ENCODE assay signal across 14 cellular contexts in the genomic region with DNA sequence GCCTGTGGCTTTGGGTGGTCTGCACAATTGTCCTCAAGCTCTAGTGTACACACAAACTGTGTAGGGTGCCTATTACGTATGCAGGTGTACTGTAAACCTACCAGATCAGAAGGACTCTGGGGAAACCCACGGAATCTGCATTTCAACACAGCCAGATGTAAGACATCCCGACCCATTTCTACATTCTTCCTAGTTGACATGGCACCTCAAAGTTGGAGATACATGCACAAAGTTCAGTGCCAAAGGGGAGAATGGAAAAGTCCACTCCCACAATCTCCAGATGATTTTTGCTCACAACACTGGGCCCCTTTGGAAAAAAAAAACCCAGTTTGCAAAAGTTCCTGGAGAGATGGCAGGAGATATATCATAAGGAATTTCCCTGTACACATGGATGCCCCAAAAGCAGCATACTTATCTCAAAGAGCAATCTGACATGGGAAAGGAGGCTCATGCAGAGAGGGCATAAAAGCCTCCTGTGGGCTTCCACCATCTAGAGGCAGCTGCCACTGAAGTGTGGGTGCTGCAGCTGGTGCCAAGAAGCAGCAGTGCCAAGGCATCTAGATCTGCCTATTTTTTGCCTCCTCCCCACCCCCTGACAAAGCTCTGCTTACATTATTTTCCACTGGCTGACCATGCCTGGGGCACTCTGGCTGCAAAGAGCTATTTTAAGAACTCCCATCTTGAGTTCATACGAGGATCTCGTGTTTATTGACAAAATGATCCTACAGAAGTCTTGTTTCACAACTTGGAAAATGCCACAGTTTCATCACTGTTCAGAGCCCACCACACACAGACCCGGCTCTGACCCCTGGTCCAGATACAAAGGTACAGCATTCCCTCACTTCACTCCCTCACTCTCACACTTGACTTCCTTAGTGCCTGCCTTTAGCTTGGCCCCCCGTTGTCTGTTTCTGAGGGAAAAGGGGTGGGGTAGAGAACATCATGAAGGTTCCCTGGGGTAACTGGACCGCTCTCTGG. TPM values are rescaled to one million over a fixed set of nuclear protein-coding genes. Genes with fewer than 3 reads are reported as not detected.
DNase-seq lines count a peak whose midpoint lies in the region; ATAC-seq and TF ChIP-seq lines count a peak whose summit lies in the region.
"Had no signal": no experiment of that assay in that cellular context is flagged by ENCODE, and none has a peak within 500 bp of the region (broad histone marks: within the 10 kb centered on the region; RNA-seq: fewer than 3 reads in every experiment).

No MANE protein-coding gene starts in this region.

- BruUV-seq in IMR-90 (replicated peaks; lab: Mats Ljungman, UMichigan) = no TSS peak

- no peak overlapping the region; the same call in 2 of the 3 replicates for H2BK15ac ChIP-seq in IMR-90 (ENCODE audit: low read depth, low read length)

- H3K9ac ChIP-seq in IMR-90 (ENCODE audit: low read depth, low read length) = no peak overlapping the region

- H3K18ac ChIP-seq in IMR-90 (ENCODE audit: low read depth, low read length) = peak overlapping the region; percentile 2

- dilution Hi-C loops in IMR-90 (cut with HindIII; ENCODE audit: low sequenced_read_pairs, unreplicated experiment) = no loop called here

- H3K27me3 ChIP-seq in IMR-90 (ENCODE audit: control insufficient read depth, insufficient read depth, low read length) (no peaks in the 10 kb centered on the region), testis (no peaks in the 10 kb centered on the region)
- H3K27me3 ChIP-seq: tibial nerve had no signal

- H4K20me1 ChIP-seq in IMR-90 (ENCODE audit: insufficient read depth, low read length) = no peaks in the 10 kb centered on the region

- H2AK5ac ChIP-seq in IMR-90 (ENCODE audit: low read depth, low read length) = no peak overlapping the region

- TF ChIP-seq RAD21 in IMR-90 (IDR thresholded peaks at IDR 0.05; ENCODE audit: low read length) = no peak

- no peak overlapping the region for H3K56ac ChIP-seq in IMR-90 (ENCODE audit: extremely low read depth, insufficient read depth, low read length)

- H3K4me3 ChIP-seq in AG09309 (ENCODE audit: control insufficient read depth, low read depth, low read length) (no peak overlapping the region), IMR-90 (ENCODE audit: insufficient read depth, low read depth, low read length) (no peak overlapping the region), fibroblast of villous mesenchyme (ENCODE audit: low read depth, low read length) (no peak overlapping the region), testis (no peak overlapping the region)
- H3K4me3 ChIP-seq: tibial nerve had no signal

- no peak overlapping the region; the same call in 1 of the 2 replicates for H4K91ac ChIP-seq in IMR-90 (ENCODE audit: insufficient read depth, low read depth, low read length)

- TF ChIP-seq POLR2A in IMR-90 (IDR thresholded peaks at IDR 0.05; ENCODE audit: low read depth, low read length) = no peak
- no peak for TF ChIP-seq POLR2A in testis (IDR thresholded peaks at IDR 0.05)

- peak overlapping the region; percentile 39 for H2AFZ ChIP-seq in IMR-90 (replicated peaks; ENCODE audit: low read length, poor library complexity)

- H3K9me1 ChIP-seq in IMR-90 (ENCODE audit: insufficient read depth, low read length) = no peaks in the 10 kb centered on the region; the same call in 1 of the 2 replicates

- intact Hi-C loops in IMR-90 (cut with micrococcal nuclease) (no loop called here), testis (cut with DNase I; ENCODE audit: low total_unique reads) (no loop called here)

- no peak overlapping the region for H3K23ac ChIP-seq in IMR-90 (ENCODE audit: low read depth, low read length)

- 27% methylated on average over 3 of the region's 8 CpGs; no CpG with 5 or more reads in 1 of the 2 experiments for WGBS in IMR-90 (ENCODE audit: extremely low coverage in 2 of 2, insufficient read length in 1 of 2), 2 experiments
- 75 to 77% methylated on average over 8 of the region's 8 CpGs for WGBS in testis, 2 donors

- CTCF ChIA-PET in IMR-90 (lab: Yijun Ruan, JAX) = no interaction called here

- no peak overlapping the region for H2BK20ac ChIP-seq in IMR-90 (ENCODE audit: low read depth, low read length)

- H3K27ac ChIP-seq in IMR-90 (ENCODE audit: insufficient read depth, low read length) (peak overlapping the region; percentile 8; the same call in 1 of the 2 replicates), testis (no peak overlapping the region)
- H3K27ac ChIP-seq: tibial nerve had no signal

- H3K9me3 ChIP-seq in IMR-90 (ENCODE audit: control insufficient read depth, insufficient read depth, low read length) (no peaks in the 10 kb centered on the region), testis (no peaks in the 10 kb centered on the region)
- H3K9me3 ChIP-seq: tibial nerve had no signal

- POLR2A ChIA-PET in IMR-90 (lab: Charles Lee; ENCODE audit: unreplicated experiment) = no interaction called here

- H4K8ac ChIP-seq in IMR-90 (ENCODE audit: low read depth in 2 of 2, low read length in 2 of 2) = no peak overlapping the region; a peak in 1 of 4 replicates

- H3K4ac ChIP-seq in IMR-90 (ENCODE audit: low read depth, low read length) = no peak overlapping the region

- no peak overlapping the region; the same call in 1 of the 2 replicates for H3K14ac ChIP-seq in IMR-90 (replicated peaks; ENCODE audit: low read depth, low read length)

- peak overlapping the region; percentile 55 for H3K4me2 ChIP-seq in IMR-90 (ENCODE audit: low read depth, low read length)

- in situ Hi-C loops in IMR-90 (cut with MboI; ENCODE audit: low sequenced_read_pairs) = no loop called here

- no peak overlapping the region for H2AK9ac ChIP-seq in IMR-90 (replicated peaks; ENCODE audit: low read depth, low read length, poor library complexity)

- H4K5ac ChIP-seq in IMR-90 (ENCODE audit: low read depth, low read length) = no peak overlapping the region; the same call in 1 of the 2 replicates

- DNase-seq in AG09309 (ENCODE audit: low read depth) (peak; percentile 55), IMR-90 (peak; percentile 71), fibroblast of villous mesenchyme (ENCODE audit: low read depth) (peak; percentile 74), omental fat pad (ENCODE audit: low spot score) (no peak), testis (no peak), DMS53 (lab: John Stamatoyannopoulos, UW) (no peak), germinal center (ENCODE audit: low spot score) (no peak)
- DNase-seq: activated naive CD4-positive, alpha-beta T cell treated with anti-CD3 and anti-CD28 coated beads for 36 hours; C1 segment of cervical spinal cord; DND-41; NCI-H1105 treated with DMSO at 0.1 percent for 48 hours had no signal

- H2BK120ac ChIP-seq in IMR-90 (ENCODE audit: low read depth, low read length) = no peak overlapping the region; the same call in 1 of the 2 replicates

- ATAC-seq in IMR-90 (ENCODE audit: low read depth) (peak; percentile 83), omental fat pad (ENCODE audit: low FRiP score) (peak; percentile 32), GM21367 (IDR thresholded peaks at IDR 0.05; ENCODE audit: unreplicated experiment) (no peak)

- H3K79me1 ChIP-seq in IMR-90 (ENCODE audit: low read depth in 1 of 2, low read length in 2 of 2) = no peaks in the 10 kb centered on the region

- no peak overlapping the region for H2BK5ac ChIP-seq in IMR-90 (ENCODE audit: low read depth, low read length, poor library complexity, severe bottlenecking)

- H3K4me1 ChIP-seq in IMR-90 (ENCODE audit: control insufficient read depth, insufficient read depth, low read length) (peaks cover 10% of the 10 kb centered on the region), testis (no peaks in the 10 kb centered on the region)
- H3K4me1 ChIP-seq: tibial nerve had no signal

- TF ChIP-seq CTCF in AG09309 (IDR thresholded peaks at IDR 0.05; ENCODE audit: control insufficient read depth, insufficient read depth, low read depth, low read length, missing control alignments) (no peak), IMR-90 (conservative IDR thresholded peaks at IDR 0.05; ENCODE audit: low read depth, low read length) (no peak), fibroblast of villous mesenchyme (IDR thresholded peaks at IDR 0.05; ENCODE audit: insufficient read depth, low read depth, low read length) (no peak), omental fat pad (IDR thresholded peaks at IDR 0.05) (no peak), testis (IDR thresholded peaks at IDR 0.05) (no peak)

- H3K36me3 ChIP-seq in IMR-90 (ENCODE audit: control insufficient read depth, insufficient read depth, low read length) (no peaks in the 10 kb centered on the region), testis (ENCODE audit: low read depth, missing control alignments) (no peaks in the 10 kb centered on the region)
- H3K36me3 ChIP-seq: tibial nerve had no signal

TF ChIP-seq in IMR-90, 13 proteins besides CTCF, POLR2A, EP300 and RAD21 (continues in another document):
- TF ChIP-seq, protein P1, sequence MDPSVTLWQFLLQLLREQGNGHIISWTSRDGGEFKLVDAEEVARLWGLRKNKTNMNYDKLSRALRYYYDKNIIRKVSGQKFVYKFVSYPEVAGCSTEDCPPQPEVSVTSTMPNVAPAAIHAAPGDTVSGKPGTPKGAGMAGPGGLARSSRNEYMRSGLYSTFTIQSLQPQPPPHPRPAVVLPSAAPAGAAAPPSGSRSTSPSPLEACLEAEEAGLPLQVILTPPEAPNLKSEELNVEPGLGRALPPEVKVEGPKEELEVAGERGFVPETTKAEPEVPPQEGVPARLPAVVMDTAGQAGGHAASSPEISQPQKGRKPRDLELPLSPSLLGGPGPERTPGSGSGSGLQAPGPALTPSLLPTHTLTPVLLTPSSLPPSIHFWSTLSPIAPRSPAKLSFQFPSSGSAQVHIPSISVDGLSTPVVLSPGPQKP (IDR thresholded peaks at IDR 0.05; ENCODE audit: borderline replicate concordance, low read depth, low read length) = no peak
- TF ChIP-seq CHD1 (IDR thresholded peaks at IDR 0.05; ENCODE audit: low read depth, low read length) = no peak
- no peak for TF ChIP-seq MAFK (IDR thresholded peaks at IDR 0.05; ENCODE audit: low read depth, low read length)
- peak; percentile 25; the same call in 1 of the 2 replicates for TF ChIP-seq CEBPB (IDR thresholded peaks at IDR 0.05; ENCODE audit: low read depth, low read length)
- no peak for TF ChIP-seq BHLHE40 (IDR thresholded peaks at IDR 0.05; ENCODE audit: low read depth, low read length)
- TF ChIP-seq MXI1 (IDR thresholded peaks at IDR 0.05; ENCODE audit: borderline replicate concordance, low read depth, low read length) = no peak

RNA-seq across cellular contexts. Expression of a gene that starts 12.9 kb away (rescaled TPM):
- not detected in 2 replicates for total RNA-seq in IMR-90 (2012; rRNA removed)
- not detected in 2 replicates for polyA plus RNA-seq in IMR-90 (2012; rRNA removed)
- not detected in 2 replicates for polyA plus RNA-seq in IMR-90 (2012; cell fraction: cytosol; rRNA removed)
- polyA plus RNA-seq in IMR-90 (2012; cell fraction: nucleus; rRNA removed; ENCODE audit: low replicate concordance) = not detected in 2 replicates
- total RNA-seq in fibroblast of villous mesenchyme = not detected in 2 replicates
- not detected for total RNA-seq in omental fat pad
- total RNA-seq in testis = under 1 TPM in 1 of 2 donors, not detected in 1; 0.06 TPM
- 0.17 TPM for polyA plus RNA-seq in testis (ENCODE audit: insufficient read depth, low read depth, low replicate concordance)
- total RNA-seq: activated naive CD4-positive, alpha-beta T cell treated with anti-CD3 and anti-CD28 coated beads for 36 hours; lung microvascular endothelial cell; tibial nerve had no signal

Comparison
In these comparisons a context has a peak if more than half of its experiments do, and no peak if none do; other contexts are left out.
1. DNase-seq: peak in AG09309 (single experiment), IMR-90 (single experiment) and fibroblast of villous mesenchyme (single experiment); none in omental fat pad (single experiment), testis (single experiment), DMS53 (single experiment) and germinal center (single experiment).